ENCODE assay signal across 18 cellular contexts in genomic region chr1:25698252-25698651, GRCh38.
A peak's percentile ranks its signal among the peaks of the same experiment; 100 is the strongest.
DNase-seq lines count a peak whose midpoint lies in the region; ATAC-seq, FAIRE-seq and TF ChIP-seq lines count a peak whose summit lies in the region.
"Had no signal": no experiment of that assay in that cellular context is flagged by ENCODE, and none has a peak within 500 bp of the region (broad histone marks: within the 10 kb centered on the region; RNA-seq: fewer than 3 reads in every experiment).

No MANE protein-coding gene starts in this region.

- no peak overlapping the region for H3K4me3 Mint-ChIP-seq in CD4-positive, alpha-beta T cell
- H3K4me3 Mint-ChIP-seq: mesothelial cell of epicardium had no signal

- H3K27me3 ChIP-seq in CD4-positive, alpha-beta T cell (ENCODE audit: control insufficient read depth, insufficient read depth, low read length), result no peaks in the 10 kb centered on the region
- H3K27me3 ChIP-seq in dorsolateral prefrontal cortex (no peaks in the 10 kb centered on the region), psoas muscle (ENCODE audit: insufficient read depth in 3 of 3, low read length in 2 of 3) (no peaks in the 10 kb centered on the region)
- H3K27me3 ChIP-seq: SJSA1 had no signal

- no peaks in the 10 kb centered on the region for H3K9me3 ChIP-seq in CD4-positive, alpha-beta T cell (ENCODE audit: control insufficient read depth, low read length)
- H3K9me3 ChIP-seq in HEK293 (ENCODE audit: control insufficient read depth, insufficient read depth, low read depth, low read length) (no peaks in the 10 kb centered on the region), psoas muscle (no peaks in the 10 kb centered on the region)
- H3K9me3 ChIP-seq: SJSA1 had no signal

- no peak for FAIRE-seq in GM19239 (lab: Jason Lieb, UNC)
- FAIRE-seq: frontal cortex, GM12878, urothelium cell line had no signal

- intact Hi-C loops in CD4-positive, alpha-beta T cell (cut with DNase I, micrococcal nuclease), result loop anchor here (5.0 kb wide), 3 partner anchors 76 to 1754 kb away; no protein-coding TSS in a partner anchor
- intact Hi-C loops in dorsolateral prefrontal cortex (cut with DNase I), result loop anchor here (5.0 kb wide), 2 partner anchors 76 to 81 kb away; partner anchors contain the start of gene MAN1C1 (in 1 of the 2)
- intact Hi-C loops in psoas muscle (cut with DNase I), result loop anchor here (5.0 kb wide), 3 partner anchors 44 to 94 kb away; partner anchors contain the start of gene MAN1C1 (in 1 of the 2)

- H3K4me1 Mint-ChIP-seq in CD4-positive, alpha-beta T cell (ENCODE audit: low read depth), result peaks cover 69% of the 10 kb centered on the region

- no peak for ATAC-seq in CD4-positive, alpha-beta T cell (ENCODE audit: poor library complexity)
- no peak for ATAC-seq in psoas muscle
- ATAC-seq: GM12878 had no signal

- H3K27me3 Mint-ChIP-seq in CD4-positive, alpha-beta T cell, result no peaks in the 10 kb centered on the region
- H3K27me3 Mint-ChIP-seq: CD4-positive, alpha-beta memory T cell had no signal

- H3K36me3 Mint-ChIP-seq in CD4-positive, alpha-beta T cell (ENCODE audit: low read depth), result peaks cover 22% of the 10 kb centered on the region
- H3K36me3 Mint-ChIP-seq: mesothelial cell of epicardium had no signal

- H3K27ac Mint-ChIP-seq in CD4-positive, alpha-beta T cell, result peak overlapping the region; percentile 74
- H3K27ac Mint-ChIP-seq: mesothelial cell of epicardium had no signal

- TF ChIP-seq CTCF in CD4-positive, alpha-beta T cell (IDR thresholded peaks at IDR 0.05), result no peak
- TF ChIP-seq CTCF in HEK293 (tag by site-specific recombination; IDR thresholded peaks at IDR 0.05), result no peak
- TF ChIP-seq CTCF in dorsolateral prefrontal cortex (IDR thresholded peaks at IDR 0.05 in 54 of 56, conservative IDR thresholded peaks at IDR 0.05 in 2 of 56; ENCODE audit: low read depth in 1 of 56, partially characterized antibody in 56 of 56), result no peak
- no peak for TF ChIP-seq CTCF in psoas muscle (IDR thresholded peaks at IDR 0.05)

- H3K27ac ChIP-seq in CD4-positive, alpha-beta T cell (ENCODE audit: low read depth, low read length), result no peak overlapping the region
- H3K27ac ChIP-seq in HEK293 (ENCODE audit: extremely low read depth, low read depth, low read length) (no peak overlapping the region), dorsolateral prefrontal cortex (peak overlapping the region in 42 of 59 donors; percentile 2 to 91 (median 42)), psoas muscle (peak overlapping the region; percentile 91)
- H3K27ac ChIP-seq: parathyroid adenoma, SJSA1 had no signal

- H3K36me3 ChIP-seq in HEK293 (ENCODE audit: control insufficient read depth in 2 of 2, insufficient read depth in 1 of 2, low read length in 2 of 2) (no peaks in the 10 kb centered on the region), psoas muscle (ENCODE audit: insufficient read depth in 1 of 2, low read depth in 1 of 2) (no peaks in the 10 kb centered on the region)
- H3K36me3 ChIP-seq: SJSA1 had no signal

- CTCF ChIA-PET in CD4-positive, alpha-beta T cell (lab: Charles Lee), result interaction anchor here (1.0 kb wide), 1 partner anchor 95 kb away, joined by 3 read pairs; no protein-coding TSS in a partner anchor
- CTCF ChIA-PET in HEK293 (lab: Yijun Ruan, JAX), result interaction anchor here (0.7 to 1.7 kb wide), 3 partner anchors 90 to 464 kb away, joined by 3 to 4 read pairs (median 3); no protein-coding TSS in a partner anchor

- WGBS in psoas muscle, 3 donors, result 96% methylated on average over 10 of the region's 10 CpGs

- H3K4me1 ChIP-seq in HEK293 (ENCODE audit: control insufficient read depth, insufficient read depth, low read length), result no peaks in the 10 kb centered on the region
- H3K4me1 ChIP-seq in psoas muscle, result peaks cover 66% of the 10 kb centered on the region

- no peak for DNase-seq in CD4-positive, alpha-beta T cell
- no peak for DNase-seq in dorsolateral prefrontal cortex
- DNase-seq in psoas muscle, result no peak
- DNase-seq in NCI-H1417 (lab: John Stamatoyannopoulos, UW), result no peak
- no peak for DNase-seq in UCSD-AML1 (lab: John Stamatoyannopoulos, UW; ENCODE audit: unreplicated experiment)
- DNase-seq in GM19239 (ENCODE audit: insufficient read length, low spot score), result no peak
- DNase-seq: activated CD8-positive, alpha-beta memory T cell treated with anti-CD3 and anti-CD28 coated beads, Interleukin-2, amount 50 U/mL, for 4 hours; effector memory CD4-positive, alpha-beta T cell; EL; NK-92 treated with Interleukin-12 subunit alpha and Interleukin-12 subunit beta, amount 100 ng/mL, for 24 hours had no signal

- H3K4me3 ChIP-seq in HEK293 (ENCODE audit: low read depth, low read length), result no peak overlapping the region
- H3K4me3 ChIP-seq in dorsolateral prefrontal cortex, result no peak overlapping the region
- no peak overlapping the region for H3K4me3 ChIP-seq in psoas muscle
- H3K4me3 ChIP-seq: GM12878, SJSA1 had no signal

- no peaks in the 10 kb centered on the region for H3K9me3 Mint-ChIP-seq in CD4-positive, alpha-beta T cell
- H3K9me3 Mint-ChIP-seq: CD4-positive, alpha-beta memory T cell; mesothelial cell of epicardium had no signal

- POLR2A ChIA-PET in CD4-positive, alpha-beta T cell (lab: Charles Lee), result interaction anchor here (0.6 to 3.4 kb wide), 14 partner anchors 12 to 126 kb away, joined by 3 to 18 read pairs (median 4); no protein-coding TSS in a partner anchor
- POLR2A ChIA-PET in HEK293 (lab: Yijun Ruan, JAX), result interaction anchor here (0.9 kb wide), 1 partner anchor 451 kb away, joined by 3 read pairs; the partner anchor contains the start of gene RSRP1

TF ChIP-seq in HEK293, 187 proteins besides CTCF, POLR2A, EP300 and RAD21:
- TF ChIP-seq BCL6B (tag by site-specific recombination; IDR thresholded peaks at IDR 0.05) (no peak), ZNF707 (tag by site-specific recombination; IDR thresholded peaks at IDR 0.05) (peak; percentile 41; the same call in 1 of the 2 replicates), BCL11B (tag by site-specific recombination; IDR thresholded peaks at IDR 0.05; ENCODE audit: low read depth) (no peak)

Comparison
In these comparisons a context has a peak if more than half of its experiments do, and no peak if none do; other contexts are left out.
1. H3K27ac ChIP-seq: peak in dorsolateral prefrontal cortex (42 of 59) and psoas muscle (single experiment); none in CD4-positive, alpha-beta T cell (single experiment) and HEK293 (single experiment).